Comparison of ENCODE assay signal across 1 cellular context in the genomic region with DNA sequence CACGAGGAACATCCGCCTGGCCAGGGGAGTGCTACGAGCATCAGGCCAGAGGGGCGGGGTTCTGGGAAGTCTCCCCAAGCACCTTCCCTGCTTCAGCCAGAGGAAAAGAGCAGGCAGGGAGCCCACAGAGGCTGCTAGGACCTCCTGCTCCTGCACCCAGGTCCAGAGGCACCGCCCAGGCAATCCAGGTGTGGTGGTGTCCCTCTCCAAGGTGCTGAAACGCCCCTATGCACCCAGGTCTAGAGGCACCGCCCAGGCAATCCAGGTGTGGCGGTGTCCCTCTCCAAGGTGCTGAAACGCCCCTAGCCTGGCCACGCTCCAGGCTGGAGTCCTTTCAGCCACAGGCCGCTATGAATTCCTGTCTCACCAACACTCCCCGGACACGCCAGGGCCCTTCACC.
TF ChIP-seq lines count a peak whose summit lies in the region.

No MANE protein-coding gene starts in this region.

TF ChIP-seq in HEK293, 187 proteins besides CTCF, POLR2A, EP300 and RAD21 (continued from another document):
- TF ChIP-seq, protein P1, sequence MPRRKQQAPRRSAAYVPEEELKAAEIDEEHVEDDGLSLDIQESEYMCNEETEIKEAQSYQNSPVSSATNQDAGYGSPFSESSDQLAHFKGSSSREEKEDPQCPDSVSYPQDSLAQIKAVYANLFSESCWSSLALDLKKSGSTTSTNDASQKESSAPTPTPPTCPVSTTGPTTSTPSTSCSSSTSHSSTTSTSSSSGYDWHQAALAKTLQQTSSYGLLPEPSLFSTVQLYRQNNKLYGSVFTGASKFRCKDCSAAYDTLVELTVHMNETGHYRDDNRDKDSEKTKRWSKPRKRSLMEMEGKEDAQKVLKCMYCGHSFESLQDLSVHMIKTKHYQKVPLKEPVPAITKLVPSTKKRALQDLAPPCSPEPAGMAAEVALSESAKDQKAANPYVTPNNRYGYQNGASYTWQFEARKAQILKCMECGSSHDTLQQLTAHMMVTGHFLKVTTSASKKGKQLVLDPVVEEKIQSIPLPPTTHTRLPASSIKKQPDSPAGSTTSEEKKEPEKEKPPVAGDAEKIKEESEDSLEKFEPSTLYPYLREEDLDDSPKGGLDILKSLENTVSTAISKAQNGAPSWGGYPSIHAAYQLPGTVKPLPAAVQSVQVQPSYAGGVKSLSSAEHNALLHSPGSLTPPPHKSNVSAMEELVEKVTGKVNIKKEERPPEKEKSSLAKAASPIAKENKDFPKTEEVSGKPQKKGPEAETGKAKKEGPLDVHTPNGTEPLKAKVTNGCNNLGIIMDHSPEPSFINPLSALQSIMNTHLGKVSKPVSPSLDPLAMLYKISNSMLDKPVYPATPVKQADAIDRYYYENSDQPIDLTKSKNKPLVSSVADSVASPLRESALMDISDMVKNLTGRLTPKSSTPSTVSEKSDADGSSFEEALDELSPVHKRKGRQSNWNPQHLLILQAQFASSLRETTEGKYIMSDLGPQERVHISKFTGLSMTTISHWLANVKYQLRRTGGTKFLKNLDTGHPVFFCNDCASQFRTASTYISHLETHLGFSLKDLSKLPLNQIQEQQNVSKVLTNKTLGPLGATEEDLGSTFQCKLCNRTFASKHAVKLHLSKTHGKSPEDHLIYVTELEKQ (tag by site-specific recombination; IDR thresholded peaks at IDR 0.05; ENCODE audit: borderline replicate concordance), result no peak
- TF ChIP-seq, protein P2, sequence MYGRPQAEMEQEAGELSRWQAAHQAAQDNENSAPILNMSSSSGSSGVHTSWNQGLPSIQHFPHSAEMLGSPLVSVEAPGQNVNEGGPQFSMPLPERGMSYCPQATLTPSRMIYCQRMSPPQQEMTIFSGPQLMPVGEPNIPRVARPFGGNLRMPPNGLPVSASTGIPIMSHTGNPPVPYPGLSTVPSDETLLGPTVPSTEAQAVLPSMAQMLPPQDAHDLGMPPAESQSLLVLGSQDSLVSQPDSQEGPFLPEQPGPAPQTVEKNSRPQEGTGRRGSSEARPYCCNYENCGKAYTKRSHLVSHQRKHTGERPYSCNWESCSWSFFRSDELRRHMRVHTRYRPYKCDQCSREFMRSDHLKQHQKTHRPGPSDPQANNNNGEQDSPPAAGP (tag by site-specific recombination; IDR thresholded peaks at IDR 0.05), result peak; percentile 45; the same call in 1 of the 2 replicates
- TF ChIP-seq KLF16 (tag by site-specific recombination; IDR thresholded peaks at IDR 0.05) (no peak), SP2 (tag by site-specific recombination; IDR thresholded peaks at IDR 0.05) (peak; percentile 10; the same call in 1 of the 2 replicates), ZNF610 (tag by site-specific recombination; IDR thresholded peaks at IDR 0.05; ENCODE audit: borderline replicate concordance) (no peak), ZNF335 (tag by site-specific recombination; conservative IDR thresholded peaks at IDR 0.05) (no peak), HOXC10 (CRISPR knock-in tag; IDR thresholded peaks at IDR 0.05) (peak; percentile 91; the same call in 1 of the 2 replicates), KLF1 (tag by site-specific recombination; IDR thresholded peaks at IDR 0.05) (peak; percentile 99), ZBTB8A (tag by site-specific recombination; IDR thresholded peaks at IDR 0.05) (no peak), ZNF837 (tag by site-specific recombination; IDR thresholded peaks at IDR 0.05) (no peak)
- TF ChIP-seq, protein P3, sequence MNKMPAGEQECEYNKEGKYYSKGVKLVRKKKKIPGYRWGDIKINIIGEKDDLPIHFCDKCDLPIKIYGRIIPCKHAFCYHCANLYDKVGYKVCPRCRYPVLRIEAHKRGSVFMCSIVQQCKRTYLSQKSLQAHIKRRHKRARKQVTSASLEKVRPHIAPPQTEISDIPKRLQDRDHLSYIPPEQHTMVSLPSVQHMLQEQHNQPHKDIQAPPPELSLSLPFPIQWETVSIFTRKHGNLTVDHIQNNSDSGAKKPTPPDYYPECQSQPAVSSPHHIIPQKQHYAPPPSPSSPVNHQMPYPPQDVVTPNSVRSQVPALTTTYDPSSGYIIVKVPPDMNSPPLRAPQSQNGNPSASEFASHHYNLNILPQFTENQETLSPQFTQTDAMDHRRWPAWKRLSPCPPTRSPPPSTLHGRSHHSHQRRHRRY (tag by site-specific recombination; IDR thresholded peaks at IDR 0.05), result no peak
- TF ChIP-seq, protein P4, sequence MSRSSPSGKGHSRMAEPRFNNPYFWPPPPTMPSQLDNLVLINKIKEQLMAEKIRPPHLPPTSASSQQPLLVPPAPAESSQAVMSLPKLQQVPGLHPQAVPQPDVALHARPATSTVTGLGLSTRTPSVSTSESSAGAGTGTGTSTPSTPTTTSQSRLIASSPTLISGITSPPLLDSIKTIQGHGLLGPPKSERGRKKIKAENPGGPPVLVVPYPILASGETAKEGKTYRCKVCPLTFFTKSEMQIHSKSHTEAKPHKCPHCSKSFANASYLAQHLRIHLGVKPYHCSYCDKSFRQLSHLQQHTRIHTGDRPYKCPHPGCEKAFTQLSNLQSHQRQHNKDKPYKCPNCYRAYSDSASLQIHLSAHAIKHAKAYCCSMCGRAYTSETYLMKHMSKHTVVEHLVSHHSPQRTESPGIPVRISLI (tag by site-specific recombination; IDR thresholded peaks at IDR 0.05), result no peak
TF ChIP-seq in HEK293: peak in this region for 12.
